Comparison of ENCODE assay signal across 36 cellular contexts in the genomic region with DNA sequence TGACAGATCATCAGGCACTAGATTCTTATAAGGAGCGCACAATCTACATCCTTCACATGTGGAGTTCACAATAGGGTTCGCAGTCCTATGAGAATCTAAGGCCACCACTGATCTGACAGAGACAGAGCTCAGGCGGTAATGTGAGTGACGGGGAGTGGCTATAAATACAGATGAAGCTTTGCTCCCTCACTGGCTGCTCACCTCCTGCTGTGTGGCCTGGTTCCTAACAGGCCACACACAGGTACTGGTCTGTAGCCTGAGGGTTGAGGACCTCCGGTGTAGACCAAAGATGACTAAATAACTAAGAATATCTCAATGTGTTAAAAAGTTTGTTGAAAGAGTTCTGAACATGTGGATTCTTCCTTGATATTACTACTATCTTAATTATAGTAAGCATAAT. TPM values are rescaled to one million over a fixed set of nuclear protein-coding genes. Genes with fewer than 3 reads are reported as not detected.
"Had no signal": no experiment of that assay in that cellular context is flagged by ENCODE, and none has a peak within 500 bp of the region (broad histone marks: within the 10 kb centered on the region; RNA-seq: fewer than 3 reads in every experiment).

No MANE protein-coding gene starts in this region.

- H3K27me3 Mint-ChIP-seq: naive thymus-derived CD8-positive, alpha-beta T cell; natural killer cell treated with Interleukin-12 subunit alpha and Interleukin-12 subunit beta and Interleukin-15 and Interleukin-18, amount 100 ng/mL, for 72 hours; progenitor cell of endocrine pancreas; stimulated activated naive B cell treated with anti-CD40 and anti-IgM and Interleukin-4, amounts not matched to agents 10 μg/mL and 1 μg/mL and 100 μg/mL, for 72 hours; stimulated activated naive CD8-positive, alpha-beta T cell treated with anti-CD3 and anti-CD28 coated beads, Interleukin-15, Interleukin-2, amounts not matched to agents 100 ng/mL and 50 ng/mL, for 24 hours; type B pancreatic cell had no signal

- ATAC-seq: naive thymus-derived CD8-positive, alpha-beta T cell; psoas muscle; right cardiac atrium; stimulated activated naive B cell treated with anti-CD40 and anti-IgM and Interleukin-4, amounts not matched to agents 10 μg/mL and 1 μg/mL and 100 μg/mL, for 72 hours; upper lobe of right lung had no signal

- H3K4me1 Mint-ChIP-seq: nephron progenitor cell, neural crest cell had no signal

- H3K27ac ChIP-seq: neutrophil, ovary, parathyroid adenoma, psoas muscle, sigmoid colon, stomach, suprapubic skin, testis, tibial artery, transverse colon, upper lobe of right lung, uterus had no signal

- H3K9me3 ChIP-seq: ovary, psoas muscle, right lobe of liver, sigmoid colon, stomach, suprapubic skin, testis, tibial artery, transverse colon, upper lobe of right lung, uterus had no signal

- H3K4me3 Mint-ChIP-seq: naive thymus-derived CD8-positive, alpha-beta T cell; nephron progenitor cell; neural crest cell; stimulated activated effector memory CD8-positive, alpha-beta T cell treated with anti-CD3 and anti-CD28 coated beads, Interleukin-12 subunit alpha, Interleukin-12 subunit beta, amount 100 ng/mL, for 72 hours; stimulated activated naive B cell treated with anti-CD40 and anti-IgM and Interleukin-4, amounts not matched to agents 10 μg/mL and 1 μg/mL and 100 μg/mL, for 72 hours; stimulated activated naive CD8-positive, alpha-beta T cell treated with anti-CD3 and anti-CD28 coated beads, Interleukin-15, Interleukin-2, amounts not matched to agents 100 ng/mL and 50 ng/mL, for 24 hours; type B pancreatic cell had no signal

- H3K27ac Mint-ChIP-seq: nephron progenitor cell; progenitor cell of endocrine pancreas; stimulated activated effector memory CD8-positive, alpha-beta T cell treated with anti-CD3 and anti-CD28 coated beads, Interleukin-12 subunit alpha, Interleukin-12 subunit beta, amount 100 ng/mL, for 72 hours; stimulated activated naive B cell treated with anti-CD40 and anti-IgM and Interleukin-4, amounts not matched to agents 10 μg/mL and 1 μg/mL and 100 μg/mL, for 72 hours; stimulated activated naive CD8-positive, alpha-beta T cell treated with anti-CD3 and anti-CD28 coated beads, Interleukin-15, Interleukin-2, amounts not matched to agents 100 ng/mL and 50 ng/mL, for 24 hours; type B pancreatic cell had no signal

- H3K9me3 Mint-ChIP-seq: naive thymus-derived CD8-positive, alpha-beta T cell; natural killer cell treated with Interleukin-12 subunit alpha and Interleukin-12 subunit beta and Interleukin-15 and Interleukin-18, amount 100 ng/mL, for 72 hours; nephron progenitor cell; neural crest cell; stimulated activated effector memory CD8-positive, alpha-beta T cell treated with anti-CD3 and anti-CD28 coated beads, Interleukin-12 subunit alpha, Interleukin-12 subunit beta, amount 100 ng/mL, for 72 hours; stimulated activated naive B cell treated with anti-CD40 and anti-IgM and Interleukin-4, amounts not matched to agents 10 μg/mL and 1 μg/mL and 100 μg/mL, for 72 hours; stimulated activated naive CD8-positive, alpha-beta T cell treated with anti-CD3 and anti-CD28 coated beads, Interleukin-15, Interleukin-2, amounts not matched to agents 100 ng/mL and 50 ng/mL, for 24 hours; type B pancreatic cell had no signal

- DNase-seq: naive thymus-derived CD8-positive, alpha-beta T cell; nephron progenitor cell; occipital lobe; ovary; posterior cingulate gyrus; psoas muscle; right cardiac atrium; right lobe of liver; sigmoid colon; small intestine; stimulated activated CD4-positive, alpha-beta T cell treated with anti-CD3 and anti-CD28 coated beads, Interleukin-15, amount 100 ng/mL, for 24 hours; stimulated activated CD4-positive, alpha-beta T cell treated with anti-CD3 and anti-CD28 coated beads, Interleukin-2, amount 100 ng/mL, for 24 hours; stimulated activated CD4-positive, alpha-beta T cell treated with anti-CD3 and anti-CD28 coated beads, Interleukin-2, amount 100 ng/mL, for 48 hours; stimulated activated CD4-positive, alpha-beta T cell treated with anti-CD3 and anti-CD28 coated beads, Interleukin-4, amount 100 ng/mL, for 24 hours; stimulated activated naive B cell treated with anti-CD40 and anti-IgM and Interleukin-4, amounts not matched to agents 10 μg/mL and 1 μg/mL and 100 μg/mL, for 72 hours; stimulated activated naive CD4-positive, alpha-beta T cell treated with Interleukin-2 at 50 U/mL for 16 hours; stomach; substantia nigra; testis; tibial artery; transverse colon; upper lobe of right lung; uterus had no signal

- H3K36me3 ChIP-seq: ovary, uterus had no signal

- H3K4me3 ChIP-seq: ovary, psoas muscle, right lobe of liver, sigmoid colon, stomach, suprapubic skin, testis, tibial artery, transverse colon, upper lobe of right lung, uterus had no signal

- H3K27me3 ChIP-seq: neutrophil, ovary, right lobe of liver, sigmoid colon, stomach, suprapubic skin, testis, tibial artery, transverse colon, upper lobe of right lung, uterus had no signal

- H3K4me1 ChIP-seq: parathyroid adenoma, psoas muscle, stomach, suprapubic skin, transverse colon, upper lobe of right lung had no signal

RNA-seq across cellular contexts. Expression of gene ADAM30, which starts 56.2 kb away (rescaled TPM):
- total RNA-seq: naive thymus-derived CD8-positive, alpha-beta T cell; natural killer cell treated with Interleukin-12 subunit alpha and Interleukin-12 subunit beta and Interleukin-15 and Interleukin-18, amount 100 ng/mL, for 72 hours; neural crest cell; occipital lobe; osteoblast; ovary; progenitor cell of endocrine pancreas; psoas muscle; renal cortical epithelial cell; right cardiac atrium; right lobe of liver; sigmoid colon; skeletal muscle tissue; stomach; suprapubic skin; transverse colon; upper lobe of right lung; urinary bladder; uterus had no signal
